In the genomic region with DNA sequence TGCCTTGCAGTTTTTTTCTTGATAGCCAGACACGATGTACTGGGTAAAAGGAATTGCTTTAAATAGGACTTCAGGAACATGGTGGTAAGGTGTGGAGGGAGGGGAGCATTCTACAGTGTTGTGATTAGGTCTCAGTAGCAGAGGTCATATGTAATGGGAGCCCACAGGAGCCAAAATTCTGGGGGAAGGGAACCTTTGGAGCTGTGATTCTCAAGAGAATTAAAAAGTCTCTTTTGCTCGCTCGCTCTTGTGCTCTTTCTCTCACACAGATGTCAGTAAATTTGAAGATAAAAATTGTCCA, we compare ENCODE assay signal across 24 cellular contexts. TPM values are rescaled to one million over a fixed set of nuclear protein-coding genes. Genes with fewer than 3 reads are reported as not detected.
"Had no signal": no experiment of that assay in that cellular context is flagged by ENCODE, and none has a peak within 500 bp of the region (broad histone marks: within the 10 kb centered on the region; RNA-seq: fewer than 3 reads in every experiment).

No MANE protein-coding gene starts in this region.

- H3K36me3 ChIP-seq: transverse colon had no signal

- ATAC-seq: esophagus mucosa; naive thymus-derived CD4-positive, alpha-beta T cell; psoas muscle had no signal

- H3K4me3 ChIP-seq: psoas muscle, transverse colon had no signal

- H3K36me3 Mint-ChIP-seq: activated naive CD4-positive, alpha-beta T cell treated with anti-CD3 and anti-CD28 coated beads, Interleukin-2, amount 10 ng/mL, durations not matched to agents 7 days and 5 days; activated naive CD8-positive, alpha-beta T cell treated with anti-CD3 and anti-CD28 coated beads, Interleukin-2, amount 10 ng/mL, durations not matched to agents 7 days and 5 days had no signal

- H3K27ac ChIP-seq: parathyroid adenoma, psoas muscle, transverse colon had no signal

- H3K27me3 Mint-ChIP-seq: dendritic cell treated with granulocyte-macrophage colony-stimulating factor and Interleukin-4, amounts not matched to agents 40 ng/mL and 50 ng/mL, for 4 days had no signal

- H3K27ac Mint-ChIP-seq: activated naive CD4-positive, alpha-beta T cell treated with anti-CD3 and anti-CD28 coated beads, Interleukin-2, amount 10 ng/mL, durations not matched to agents 7 days and 5 days; activated naive CD8-positive, alpha-beta T cell treated with anti-CD3 and anti-CD28 coated beads, Interleukin-2, amount 10 ng/mL, durations not matched to agents 7 days and 5 days; activated T-helper 1 cell treated with anti-CD3 and anti-CD28 coated beads, Interleukin-12 subunit alpha, Interleukin-12 subunit beta, Interleukin-2, Interleukin-4 antibody, amounts not matched to agents 30 ng/mL and 10 ng/mL and 1 ng/mL, durations not matched to agents 14 hours and 24 hours and 36 hours; dendritic cell treated with granulocyte-macrophage colony-stimulating factor and Interleukin-4, amounts not matched to agents 40 ng/mL and 50 ng/mL, for 4 days; endodermal cell; immature natural killer cell; mesothelial cell of epicardium had no signal

- DNase-seq: activated CD4-positive, alpha-beta T cell treated with anti-CD3 and anti-CD28 coated beads for 48 hours; activated CD4-positive, alpha-beta T cell treated with anti-CD3 and anti-CD28 coated beads, Interleukin-2, amount 50 U/mL, for 48 hours; activated CD4-positive, CD25-positive, alpha-beta regulatory T cell; activated CD8-positive, alpha-beta memory T cell treated with anti-CD3 and anti-CD28 coated beads, Interleukin-2, amount 50 U/mL, for 4 hours; activated effector memory CD4-positive, alpha-beta T cell treated with anti-CD3 and anti-CD28 coated beads, Interleukin-2, amount 50 U/mL, for 16 hours; activated naive CD4-positive, alpha-beta T cell treated with anti-CD3 and anti-CD28 coated beads, Interleukin-2, amount 10 ng/mL, durations not matched to agents 7 days and 5 days; activated naive CD8-positive, alpha-beta T cell treated with anti-CD3 and anti-CD28 coated beads, Interleukin-2, amount 10 ng/mL, durations not matched to agents 7 days and 5 days; activated T-cell treated with anti-CD3 and anti-CD28 coated beads, Interleukin-2, amount 50 U/mL, for 1 hour; endodermal cell; foreskin fibroblast; head of caudate nucleus; hypothalamus; immature natural killer cell; naive thymus-derived CD4-positive, alpha-beta T cell; nucleus accumbens; psoas muscle; stimulated activated CD4-positive, alpha-beta T cell treated with anti-CD3 and anti-CD28 coated beads, Interleukin-2, amount 100 ng/mL, for 48 hours; stimulated activated naive CD4-positive, alpha-beta T cell treated with Interleukin-2 at 50 U/mL for 16 hours; transverse colon had no signal

- H3K4me1 Mint-ChIP-seq: activated naive CD4-positive, alpha-beta T cell treated with anti-CD3 and anti-CD28 coated beads, Interleukin-2, amount 10 ng/mL, durations not matched to agents 7 days and 5 days; activated naive CD8-positive, alpha-beta T cell treated with anti-CD3 and anti-CD28 coated beads, Interleukin-2, amount 10 ng/mL, durations not matched to agents 7 days and 5 days; endodermal cell had no signal

- H3K9me3 Mint-ChIP-seq: activated naive CD4-positive, alpha-beta T cell treated with anti-CD3 and anti-CD28 coated beads, Interleukin-2, amount 10 ng/mL, durations not matched to agents 7 days and 5 days; activated naive CD8-positive, alpha-beta T cell treated with anti-CD3 and anti-CD28 coated beads, Interleukin-2, amount 10 ng/mL, durations not matched to agents 7 days and 5 days; activated T-helper 1 cell treated with anti-CD3 and anti-CD28 coated beads, Interleukin-12 subunit alpha, Interleukin-12 subunit beta, Interleukin-2, Interleukin-4 antibody, amounts not matched to agents 30 ng/mL and 10 ng/mL and 1 ng/mL, durations not matched to agents 14 hours and 24 hours and 36 hours; dendritic cell treated with granulocyte-macrophage colony-stimulating factor and Interleukin-4, amounts not matched to agents 40 ng/mL and 50 ng/mL, for 4 days; endodermal cell; immature natural killer cell; naive thymus-derived CD4-positive, alpha-beta T cell had no signal

- H3K4me3 Mint-ChIP-seq: activated naive CD4-positive, alpha-beta T cell treated with anti-CD3 and anti-CD28 coated beads, Interleukin-2, amount 10 ng/mL, durations not matched to agents 7 days and 5 days; activated naive CD8-positive, alpha-beta T cell treated with anti-CD3 and anti-CD28 coated beads, Interleukin-2, amount 10 ng/mL, durations not matched to agents 7 days and 5 days; activated T-helper 1 cell treated with anti-CD3 and anti-CD28 coated beads, Interleukin-12 subunit alpha, Interleukin-12 subunit beta, Interleukin-2, Interleukin-4 antibody, amounts not matched to agents 30 ng/mL and 10 ng/mL and 1 ng/mL, durations not matched to agents 14 hours and 24 hours and 36 hours; dendritic cell treated with granulocyte-macrophage colony-stimulating factor and Interleukin-4, amounts not matched to agents 40 ng/mL and 50 ng/mL, for 4 days; endodermal cell; immature natural killer cell; mesothelial cell of epicardium; naive thymus-derived CD4-positive, alpha-beta T cell had no signal

- H3K27me3 ChIP-seq: transverse colon had no signal

RNA-seq across cellular contexts. Expression of a gene that starts 51.9 kb away (rescaled TPM):
- total RNA-seq: endodermal cell, mesothelial cell of epicardium had no signal
